Comparison of ENCODE assay signal across 38 cellular contexts in the genomic region with DNA sequence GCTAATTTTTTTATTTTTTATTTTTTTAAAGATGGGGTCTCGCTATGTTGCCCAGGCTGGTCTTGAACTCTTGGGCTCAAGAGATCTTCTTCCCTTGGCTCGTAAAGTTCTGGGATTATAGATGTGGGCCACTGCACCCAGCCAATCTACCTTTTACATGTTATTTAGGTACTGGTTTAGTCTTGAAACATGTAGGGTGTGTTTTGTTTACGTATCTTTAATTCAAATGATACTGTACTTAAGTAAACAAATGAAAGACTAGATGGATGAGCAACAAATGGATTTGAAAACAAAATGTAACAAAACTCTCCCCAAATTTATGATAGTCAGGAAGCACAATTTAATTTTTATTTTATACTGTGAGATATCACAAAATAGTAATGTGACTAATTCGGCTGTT.
"Had no signal": no experiment of that assay in that cellular context is flagged by ENCODE, and none has a peak within 500 bp of the region (broad histone marks: within the 10 kb centered on the region; RNA-seq: fewer than 3 reads in every experiment).

No MANE protein-coding gene starts in this region.

- H3K4me3 Mint-ChIP-seq: activated B cell treated with CpG ODN at 0.5 μM for 24 hours; activated CD4-positive, alpha-beta memory T cell treated with anti-CD3 and anti-CD28 coated beads for 36 hours; activated CD4-positive, alpha-beta T cell treated with anti-CD3 and anti-CD28 coated beads, Interleukin-2, amount 10 ng/mL, durations not matched to agents 24 days and 14 days; activated CD8-positive, alpha-beta memory T cell treated with anti-CD3 and anti-CD28 coated beads, Interleukin-2, amount 10 ng/mL, durations not matched to agents 7 days and 5 days; activated CD8-positive, alpha-beta T cell treated with anti-CD3 and anti-CD28 coated beads for 36 hours; activated naive CD4-positive, alpha-beta T cell treated with anti-CD3 and anti-CD28 coated beads, Interleukin-2, amount 10 ng/mL, durations not matched to agents 7 days and 5 days; activated naive CD8-positive, alpha-beta T cell; activated naive CD8-positive, alpha-beta T cell treated with anti-CD3 and anti-CD28 coated beads, Interleukin-2, amount 10 ng/mL, durations not matched to agents 7 days and 5 days; activated naive CD8-positive, alpha-beta T cell treated with anti-CD3 and anti-CD28 coated beads, Interleukin-2, amount 50 U/mL, for 24 hours; activated T-cell treated with anti-CD3 and anti-CD28 coated beads, Interleukin-2, amount 50 U/mL, for 24 hours; brain; central memory CD8-positive, alpha-beta T cell; T-helper 1 cell treated with Interleukin-12 subunit alpha and Interleukin-12 subunit beta and Interleukin-4 antibody, amounts not matched to agents 30 μg/mL and 1 μg/mL, for 36 hours; T-helper 2 cell treated with Interferon-gamma antibody and Interleukin-4, amounts not matched to agents 5 μg/mL and 100 μg/mL, for 36 hours had no signal

- H3K27ac Mint-ChIP-seq: activated B cell treated with CpG ODN at 0.5 μM for 24 hours; activated CD4-positive, alpha-beta memory T cell treated with anti-CD3 and anti-CD28 coated beads for 36 hours; activated CD4-positive, alpha-beta T cell treated with anti-CD3 and anti-CD28 coated beads, Interleukin-2, amount 10 ng/mL, durations not matched to agents 24 days and 14 days; activated CD8-positive, alpha-beta memory T cell treated with anti-CD3 and anti-CD28 coated beads, Interleukin-2, amount 10 ng/mL, durations not matched to agents 7 days and 5 days; activated CD8-positive, alpha-beta T cell treated with anti-CD3 and anti-CD28 coated beads for 36 hours; activated naive CD4-positive, alpha-beta T cell treated with anti-CD3 and anti-CD28 coated beads, Interleukin-2, amount 10 ng/mL, durations not matched to agents 7 days and 5 days; activated naive CD4-positive, alpha-beta T cell treated with anti-CD3 and anti-CD28 coated beads, Interleukin-2, amount 50 U/mL, for 24 hours; activated naive CD8-positive, alpha-beta T cell; activated naive CD8-positive, alpha-beta T cell treated with anti-CD3 and anti-CD28 coated beads, Interleukin-2, amount 10 ng/mL, durations not matched to agents 7 days and 5 days; activated naive CD8-positive, alpha-beta T cell treated with anti-CD3 and anti-CD28 coated beads, Interleukin-2, amount 50 U/mL, for 24 hours; activated T-cell treated with anti-CD3 and anti-CD28 coated beads, Interleukin-2, amount 50 U/mL, for 24 hours; activated T-helper 2 cell treated with anti-CD3 and anti-CD28 coated beads, Interferon-gamma antibody, Interleukin-2, Interleukin-4, amounts not matched to agents 10 μg/mL and 5 μg/mL and 100 μg/mL, durations not matched to agents 14 hours and 24 hours and 36 hours; T-helper 1 cell treated with Interleukin-12 subunit alpha and Interleukin-12 subunit beta and Interleukin-4 antibody, amounts not matched to agents 30 μg/mL and 1 μg/mL, for 36 hours; T-helper 2 cell treated with Interferon-gamma antibody and Interleukin-4, amounts not matched to agents 5 μg/mL and 100 μg/mL, for 36 hours had no signal

- H3K4me1 Mint-ChIP-seq: activated B cell treated with CpG ODN at 0.5 μM for 24 hours had no signal

- H3K4me3 ChIP-seq: ascending aorta, cardiac muscle cell had no signal

- DNase-seq: activated B cell treated with CpG ODN at 0.5 μM for 24 hours; activated CD4-positive, alpha-beta memory T cell treated with anti-CD3 and anti-CD28 coated beads for 36 hours; activated CD4-positive, alpha-beta T cell treated with anti-CD3 and anti-CD28 coated beads for 4 hours; activated CD4-positive, alpha-beta T cell treated with anti-CD3 and anti-CD28 coated beads, Interleukin-2, amount 10 ng/mL, durations not matched to agents 24 days and 14 days; activated CD4-positive, alpha-beta T cell treated with anti-CD3 and anti-CD28 coated beads, Interleukin-2, amount 50 U/mL, for 1 hour; activated CD4-positive, alpha-beta T cell treated with anti-CD3 and anti-CD28 coated beads, Interleukin-2, amount 50 U/mL, for 4 hours; activated CD4-positive, CD25-positive, alpha-beta regulatory T cell treated with anti-CD3 and anti-CD28 coated beads, Interleukin-2, amount 50 U/mL, for 72 hours; activated CD8-positive, alpha-beta memory T cell treated with anti-CD3 and anti-CD28 coated beads for 24 hours; activated CD8-positive, alpha-beta memory T cell treated with anti-CD3 and anti-CD28 coated beads, Interleukin-2, amount 10 ng/mL, durations not matched to agents 7 days and 5 days; activated CD8-positive, alpha-beta memory T cell treated with anti-CD3 and anti-CD28 coated beads, Interleukin-2, amount 50 U/mL, for 48 hours; activated CD8-positive, alpha-beta T cell treated with anti-CD3 and anti-CD28 coated beads for 36 hours; activated effector memory CD4-positive, alpha-beta T cell treated with Interleukin-2 at 50 U/mL for 16 hours; activated gamma-delta T cell; activated naive CD4-positive, alpha-beta T cell treated with anti-CD3 and anti-CD28 coated beads, Interleukin-2, amount 10 ng/mL, durations not matched to agents 7 days and 5 days; activated naive CD4-positive, alpha-beta T cell treated with Interleukin-2 at 50 U/mL for 16 hours; activated naive CD8-positive, alpha-beta T cell treated with anti-CD3 and anti-CD28 coated beads, Interleukin-2, amount 10 ng/mL, durations not matched to agents 7 days and 5 days; activated naive CD8-positive, alpha-beta T cell treated with anti-CD3 and anti-CD28 coated beads, Interleukin-2, amount 50 U/mL, for 24 hours; activated T-cell treated with anti-CD3 and anti-CD28 coated beads, Interleukin-2, amount 50 U/mL, for 24 hours; activated T-cell treated with anti-CD3 and anti-CD28 coated beads, Interleukin-2, amount 50 U/mL, for 48 hours; amygdala; anterior cingulate cortex; caudate nucleus; cerebellar nuclear complex; T-helper 1 cell; T-helper 2 cell; T-helper 9 cell had no signal

- H3K27me3 Mint-ChIP-seq: activated B cell treated with CpG ODN at 0.5 μM for 24 hours; activated CD4-positive, alpha-beta memory T cell treated with anti-CD3 and anti-CD28 coated beads for 36 hours; activated CD4-positive, alpha-beta T cell treated with anti-CD3 and anti-CD28 coated beads, Interleukin-2, amount 10 ng/mL, durations not matched to agents 24 days and 14 days; activated CD8-positive, alpha-beta memory T cell treated with anti-CD3 and anti-CD28 coated beads, Interleukin-2, amount 10 ng/mL, durations not matched to agents 7 days and 5 days; activated CD8-positive, alpha-beta T cell treated with anti-CD3 and anti-CD28 coated beads for 36 hours; activated naive CD4-positive, alpha-beta T cell treated with anti-CD3 and anti-CD28 coated beads, Interleukin-2, amount 10 ng/mL, durations not matched to agents 7 days and 5 days; activated naive CD4-positive, alpha-beta T cell treated with anti-CD3 and anti-CD28 coated beads, Interleukin-2, amount 50 U/mL, for 24 hours; activated naive CD8-positive, alpha-beta T cell; activated naive CD8-positive, alpha-beta T cell treated with anti-CD3 and anti-CD28 coated beads, Interleukin-2, amount 10 ng/mL, durations not matched to agents 7 days and 5 days; activated naive CD8-positive, alpha-beta T cell treated with anti-CD3 and anti-CD28 coated beads, Interleukin-2, amount 50 U/mL, for 24 hours; activated T-cell treated with anti-CD3 and anti-CD28 coated beads, Interleukin-2, amount 50 U/mL, for 24 hours; central memory CD8-positive, alpha-beta T cell had no signal

- H3K9me3 ChIP-seq: ascending aorta had no signal

- ATAC-seq: activated CD8-positive, alpha-beta memory T cell treated with anti-CD3 and anti-CD28 coated beads, Interleukin-2, amount 10 ng/mL, durations not matched to agents 7 days and 5 days; activated CD8-positive, alpha-beta T cell treated with anti-CD3 and anti-CD28 coated beads for 36 hours; activated naive CD8-positive, alpha-beta T cell treated with anti-CD3 and anti-CD28 coated beads, Interleukin-2, amount 50 U/mL, for 24 hours had no signal

- H3K27ac ChIP-seq: cardiac muscle cell, VCaP had no signal

- FAIRE-seq: bronchial epithelial cell, TTC549 had no signal
